8 cellular contexts compared by ENCODE assay signal in genomic region chr15:63093486-63094205, GRCh38. TPM values are rescaled to one million over a fixed set of nuclear protein-coding genes. Genes with fewer than 3 reads are reported as not detected.
DNase-seq lines count a peak whose midpoint lies in the region; ATAC-seq lines count a peak whose summit lies in the region.

No MANE protein-coding gene starts in this region.

- in situ Hi-C loops in Caki2 (cut with HindIII; ENCODE audit: low pct_unique_long_range_greater_than_20kb, low sequenced_read_pairs): no loop called here

- DNase-seq in Caki2 (ENCODE audit: low read depth): peak; percentile 63
- DNase-seq in NCI-H774 (lab: John Stamatoyannopoulos, UW): peak; percentile 66
- DNase-seq in activated CD4-positive, alpha-beta T cell treated with anti-CD3 and anti-CD28 coated beads, Interleukin-2, amount 50 U/mL, for 24 hours (ENCODE audit: low read depth in 1 of 2, low spot score in 1 of 2): peak; percentile 35 to 63
- DNase-seq in dermis microvascular lymphatic vessel endothelial cell (ENCODE audit: low read depth in 2 of 2): peak; percentile 61 to 80
- DNase-seq in lung microvascular endothelial cell (ENCODE audit: low read depth in 2 of 2): peak; percentile 80 to 84
- peak; percentile 26 for DNase-seq in stimulated activated CD8-positive, alpha-beta memory T cell treated with anti-CD3 and anti-CD28 coated beads, Interleukin-15, amount 100 ng/mL, for 24 hours (ENCODE audit: low read depth)

- ATAC-seq in HG03159 (IDR thresholded peaks at IDR 0.05; ENCODE audit: unreplicated experiment) (peak; percentile 53), HG02588 (IDR thresholded peaks at IDR 0.05; ENCODE audit: unreplicated experiment) (no peak)

RNA-seq across cellular contexts. Expression of gene LACTB, which starts 28.0 kb away (rescaled TPM):
- 10.1 and 20.2 TPM in 2 replicates for total RNA-seq in Caki2 (2014; rRNA removed; shearing (Covaris generic); ENCODE audit: low replicate concordance)
- 19.9 and 27.6 TPM in 2 replicates for total RNA-seq in dermis microvascular lymphatic vessel endothelial cell
- 19.8 and 37.7 TPM in 2 replicates for total RNA-seq in lung microvascular endothelial cell

RNA-seq across cellular contexts. Expression of gene TPM1, which starts 51.1 kb away (rescaled TPM):
- total RNA-seq in Caki2 (2014; rRNA removed; shearing (Covaris generic); ENCODE audit: low replicate concordance): 681 and 770 TPM in 2 replicates
- total RNA-seq in dermis microvascular lymphatic vessel endothelial cell (165 and 241 TPM in 2 replicates), lung microvascular endothelial cell (164 and 217 TPM in 2 replicates)

Comparison
In these comparisons a context has a peak if more than half of its experiments do, and no peak if none do; other contexts are left out.
1. DNase-seq: peak in every context shown above with its lines; median percentile 82 in lung microvascular endothelial cell; 70 in dermis microvascular lymphatic vessel endothelial cell; 66 in NCI-H774; 63 in Caki2; 49 in activated CD4-positive, alpha-beta T cell treated with anti-CD3 and anti-CD28 coated beads, Interleukin-2, amount 50 U/mL, for 24 hours; 26 in stimulated activated CD8-positive, alpha-beta memory T cell treated with anti-CD3 and anti-CD28 coated beads, Interleukin-15, amount 100 ng/mL, for 24 hours.